In genomic region chr9:128162215-128163026, GRCh38 we compare ENCODE assay signal across 13 cellular contexts. TPM values are rescaled to one million over a fixed set of nuclear protein-coding genes. Genes with fewer than 3 reads are reported as not detected.
DNase-seq lines count a peak whose midpoint lies in the region; ATAC-seq lines count a peak whose summit lies in the region.
"Had no signal": no experiment of that assay in that cellular context is flagged by ENCODE, and none has a peak within 500 bp of the region (broad histone marks: within the 10 kb centered on the region; RNA-seq: fewer than 3 reads in every experiment).

No MANE protein-coding gene starts in this region.

- no peak for ATAC-seq in stimulated activated memory B cell treated with anti-CD40 and anti-IgM and Interleukin-4, amounts not matched to agents 10 μg/mL and 1 μg/mL and 100 μg/mL, for 72 hours
- ATAC-seq: activated CD8-positive, alpha-beta memory T cell treated with anti-CD3 and anti-CD28 coated beads, Interleukin-2, amount 10 ng/mL, durations not matched to agents 7 days and 5 days; left colon had no signal

- H3K4me3 Mint-ChIP-seq in activated CD4-positive, alpha-beta memory T cell treated with anti-CD3 and anti-CD28 coated beads for 36 hours = no peak overlapping the region
- no peak overlapping the region for H3K4me3 Mint-ChIP-seq in activated CD4-positive, alpha-beta memory T cell treated with anti-CD3 and anti-CD28 coated beads, Interleukin-2, amount 10 ng/mL, durations not matched to agents 7 days and 5 days
- peak overlapping the region; percentile 32 for H3K4me3 Mint-ChIP-seq in activated T-helper 2 cell treated with anti-CD3 and anti-CD28 coated beads, Interferon-gamma antibody, Interleukin-2, Interleukin-4, amounts not matched to agents 10 μg/mL and 5 μg/mL and 100 μg/mL, durations not matched to agents 14 hours and 24 hours and 36 hours (ENCODE audit: low read depth)
- H3K4me3 Mint-ChIP-seq in stimulated activated memory B cell treated with anti-CD40 and anti-IgM and Interleukin-4, amounts not matched to agents 10 μg/mL and 1 μg/mL and 100 μg/mL, for 72 hours = no peak overlapping the region
- H3K4me3 Mint-ChIP-seq: activated CD8-positive, alpha-beta memory T cell treated with anti-CD3 and anti-CD28 coated beads, Interleukin-2, amount 10 ng/mL, durations not matched to agents 7 days and 5 days had no signal

- CTCF ChIA-PET in activated CD4-positive, alpha-beta memory T cell treated with anti-CD3 and anti-CD28 coated beads for 36 hours (lab: Charles Lee) = interaction anchor here (0.8 to 1.5 kb wide), 2 partner anchors 12 to 28 kb away, joined by 3 read pairs; no protein-coding TSS in a partner anchor
- CTCF ChIA-PET in activated CD4-positive, alpha-beta memory T cell treated with anti-CD3 and anti-CD28 coated beads, Interleukin-2, amount 10 ng/mL, durations not matched to agents 7 days and 5 days (lab: Charles Lee) = no interaction called here

- no peaks in the 10 kb centered on the region for H3K9me3 Mint-ChIP-seq in activated CD4-positive, alpha-beta memory T cell treated with anti-CD3 and anti-CD28 coated beads for 36 hours
- no peaks in the 10 kb centered on the region for H3K9me3 Mint-ChIP-seq in activated CD4-positive, alpha-beta memory T cell treated with anti-CD3 and anti-CD28 coated beads, Interleukin-2, amount 10 ng/mL, durations not matched to agents 7 days and 5 days
- no peaks in the 10 kb centered on the region for H3K9me3 Mint-ChIP-seq in activated T-helper 2 cell treated with anti-CD3 and anti-CD28 coated beads, Interferon-gamma antibody, Interleukin-2, Interleukin-4, amounts not matched to agents 10 μg/mL and 5 μg/mL and 100 μg/mL, durations not matched to agents 14 hours and 24 hours and 36 hours
- no peaks in the 10 kb centered on the region for H3K9me3 Mint-ChIP-seq in stimulated activated memory B cell treated with anti-CD40 and anti-IgM and Interleukin-4, amounts not matched to agents 10 μg/mL and 1 μg/mL and 100 μg/mL, for 72 hours

- intact Hi-C loops in activated CD4-positive, alpha-beta memory T cell treated with anti-CD3 and anti-CD28 coated beads for 36 hours (cut with micrococcal nuclease) = no loop called here
- intact Hi-C loops in activated T-helper 2 cell treated with anti-CD3 and anti-CD28 coated beads, Interferon-gamma antibody, Interleukin-2, Interleukin-4, amounts not matched to agents 10 μg/mL and 5 μg/mL and 100 μg/mL, durations not matched to agents 14 hours and 24 hours and 36 hours (cut with micrococcal nuclease) = loop anchor here (10.0 kb wide), 1 partner anchor 392 kb away; the partner anchor contains the start of gene SPTAN1
- intact Hi-C loops in head of caudate nucleus (cut with DNase I) = no loop called here

- DNase-seq in activated CD4-positive, alpha-beta memory T cell treated with anti-CD3 and anti-CD28 coated beads for 36 hours = no peak
- no peak for DNase-seq in activated CD4-positive, alpha-beta memory T cell treated with anti-CD3 and anti-CD28 coated beads, Interleukin-2, amount 10 ng/mL, durations not matched to agents 7 days and 5 days
- no peak for DNase-seq in activated T-helper 2 cell treated with anti-CD3 and anti-CD28 coated beads, Interferon-gamma antibody, Interleukin-2, Interleukin-4, amounts not matched to agents 10 μg/mL and 5 μg/mL and 100 μg/mL, durations not matched to agents 14 hours and 24 hours and 36 hours (ENCODE audit: low spot score)
- DNase-seq in head of caudate nucleus (peak in 24 of 42 donors; percentile 13 to 76 (median 28)), stromal cell of bone marrow (ENCODE audit: low read depth) (peak; percentile 33), cortex of kidney (lab: John Stamatoyannopoulos, UW) (no peak), iPS-NIHi7 (ENCODE audit: extremely low spot score) (no peak)
- DNase-seq: activated CD8-positive, alpha-beta memory T cell treated with anti-CD3 and anti-CD28 coated beads, Interleukin-2, amount 10 ng/mL, durations not matched to agents 7 days and 5 days; effector memory CD4-positive, alpha-beta T cell; left colon; NCI-H1694; SHP77 treated with DMSO at 0.1 percent for 48 hours had no signal

- POLR2A ChIA-PET in activated CD4-positive, alpha-beta memory T cell treated with anti-CD3 and anti-CD28 coated beads for 36 hours (lab: Charles Lee) = interaction anchor here (4.1 kb wide), 1 partner anchor 29 kb away, joined by 19 read pairs; the partner anchor contains the start of gene CIZ1
- POLR2A ChIA-PET in activated CD4-positive, alpha-beta memory T cell treated with anti-CD3 and anti-CD28 coated beads, Interleukin-2, amount 10 ng/mL, durations not matched to agents 7 days and 5 days (lab: Charles Lee) = interaction anchor here (3.7 kb wide), 1 partner anchor 28 kb away, joined by 20 read pairs; the partner anchor contains the start of gene CIZ1

- no peaks in the 10 kb centered on the region for H3K27me3 Mint-ChIP-seq in activated CD4-positive, alpha-beta memory T cell treated with anti-CD3 and anti-CD28 coated beads for 36 hours
- no peaks in the 10 kb centered on the region for H3K27me3 Mint-ChIP-seq in activated CD4-positive, alpha-beta memory T cell treated with anti-CD3 and anti-CD28 coated beads, Interleukin-2, amount 10 ng/mL, durations not matched to agents 7 days and 5 days
- no peaks in the 10 kb centered on the region for H3K27me3 Mint-ChIP-seq in activated T-helper 2 cell treated with anti-CD3 and anti-CD28 coated beads, Interferon-gamma antibody, Interleukin-2, Interleukin-4, amounts not matched to agents 10 μg/mL and 5 μg/mL and 100 μg/mL, durations not matched to agents 14 hours and 24 hours and 36 hours (ENCODE audit: low read depth)
- H3K27me3 Mint-ChIP-seq in stimulated activated memory B cell treated with anti-CD40 and anti-IgM and Interleukin-4, amounts not matched to agents 10 μg/mL and 1 μg/mL and 100 μg/mL, for 72 hours = no peaks in the 10 kb centered on the region
- H3K27me3 Mint-ChIP-seq: activated CD8-positive, alpha-beta memory T cell treated with anti-CD3 and anti-CD28 coated beads, Interleukin-2, amount 10 ng/mL, durations not matched to agents 7 days and 5 days had no signal

- peaks cover 24% of the 10 kb centered on the region for H3K4me1 Mint-ChIP-seq in activated CD4-positive, alpha-beta memory T cell treated with anti-CD3 and anti-CD28 coated beads for 36 hours (ENCODE audit: low read depth)
- H3K4me1 Mint-ChIP-seq in activated CD4-positive, alpha-beta memory T cell treated with anti-CD3 and anti-CD28 coated beads, Interleukin-2, amount 10 ng/mL, durations not matched to agents 7 days and 5 days = peaks cover 23% of the 10 kb centered on the region
- H3K4me1 Mint-ChIP-seq in activated T-helper 2 cell treated with anti-CD3 and anti-CD28 coated beads, Interferon-gamma antibody, Interleukin-2, Interleukin-4, amounts not matched to agents 10 μg/mL and 5 μg/mL and 100 μg/mL, durations not matched to agents 14 hours and 24 hours and 36 hours (ENCODE audit: low read depth) = peaks cover 17% of the 10 kb centered on the region
- peaks cover 28% of the 10 kb centered on the region for H3K4me1 Mint-ChIP-seq in stimulated activated memory B cell treated with anti-CD40 and anti-IgM and Interleukin-4, amounts not matched to agents 10 μg/mL and 1 μg/mL and 100 μg/mL, for 72 hours

- H3K36me3 Mint-ChIP-seq in activated CD4-positive, alpha-beta memory T cell treated with anti-CD3 and anti-CD28 coated beads for 36 hours = peaks cover 20% of the 10 kb centered on the region
- peaks cover 34% of the 10 kb centered on the region for H3K36me3 Mint-ChIP-seq in activated CD4-positive, alpha-beta memory T cell treated with anti-CD3 and anti-CD28 coated beads, Interleukin-2, amount 10 ng/mL, durations not matched to agents 7 days and 5 days (ENCODE audit: low read depth)
- peaks cover 40% of the 10 kb centered on the region for H3K36me3 Mint-ChIP-seq in activated T-helper 2 cell treated with anti-CD3 and anti-CD28 coated beads, Interferon-gamma antibody, Interleukin-2, Interleukin-4, amounts not matched to agents 10 μg/mL and 5 μg/mL and 100 μg/mL, durations not matched to agents 14 hours and 24 hours and 36 hours (ENCODE audit: low read depth)
- H3K36me3 Mint-ChIP-seq in stimulated activated memory B cell treated with anti-CD40 and anti-IgM and Interleukin-4, amounts not matched to agents 10 μg/mL and 1 μg/mL and 100 μg/mL, for 72 hours = peaks cover 31% of the 10 kb centered on the region

- H3K27ac Mint-ChIP-seq in activated CD4-positive, alpha-beta memory T cell treated with anti-CD3 and anti-CD28 coated beads for 36 hours = peak overlapping the region; percentile 64
- H3K27ac Mint-ChIP-seq in activated CD4-positive, alpha-beta memory T cell treated with anti-CD3 and anti-CD28 coated beads, Interleukin-2, amount 10 ng/mL, durations not matched to agents 7 days and 5 days = no peak overlapping the region
- no peak overlapping the region for H3K27ac Mint-ChIP-seq in activated T-helper 2 cell treated with anti-CD3 and anti-CD28 coated beads, Interferon-gamma antibody, Interleukin-2, Interleukin-4, amounts not matched to agents 10 μg/mL and 5 μg/mL and 100 μg/mL, durations not matched to agents 14 hours and 24 hours and 36 hours
- no peak overlapping the region for H3K27ac Mint-ChIP-seq in stimulated activated memory B cell treated with anti-CD40 and anti-IgM and Interleukin-4, amounts not matched to agents 10 μg/mL and 1 μg/mL and 100 μg/mL, for 72 hours
- H3K27ac Mint-ChIP-seq: activated CD8-positive, alpha-beta memory T cell treated with anti-CD3 and anti-CD28 coated beads, Interleukin-2, amount 10 ng/mL, durations not matched to agents 7 days and 5 days had no signal

RNA-seq across cellular contexts. Expression of gene BBLN, which starts 2.4 kb away (rescaled TPM):
- total RNA-seq in activated CD4-positive, alpha-beta memory T cell treated with anti-CD3 and anti-CD28 coated beads for 36 hours = 10 to 100 TPM; 86.9 to 90.1 TPM
- 10 to 100 TPM; 91.3 to 94.1 TPM for total RNA-seq in activated CD4-positive, alpha-beta memory T cell treated with anti-CD3 and anti-CD28 coated beads, Interleukin-2, amount 10 ng/mL, durations not matched to agents 7 days and 5 days
- total RNA-seq in activated T-helper 2 cell treated with anti-CD3 and anti-CD28 coated beads, Interferon-gamma antibody, Interleukin-2, Interleukin-4, amounts not matched to agents 10 μg/mL and 5 μg/mL and 100 μg/mL, durations not matched to agents 14 hours and 24 hours and 36 hours = 93.8 and 103 TPM in 2 replicates

RNA-seq across cellular contexts. Expression of gene LCN2, which starts 13.2 kb away (rescaled TPM):
- total RNA-seq in activated CD4-positive, alpha-beta memory T cell treated with anti-CD3 and anti-CD28 coated beads for 36 hours = not detected
- not detected for total RNA-seq in activated CD4-positive, alpha-beta memory T cell treated with anti-CD3 and anti-CD28 coated beads, Interleukin-2, amount 10 ng/mL, durations not matched to agents 7 days and 5 days
- total RNA-seq in activated T-helper 2 cell treated with anti-CD3 and anti-CD28 coated beads, Interferon-gamma antibody, Interleukin-2, Interleukin-4, amounts not matched to agents 10 μg/mL and 5 μg/mL and 100 μg/mL, durations not matched to agents 14 hours and 24 hours and 36 hours = not detected in 2 replicates
- total RNA-seq: activated CD8-positive, alpha-beta memory T cell treated with anti-CD3 and anti-CD28 coated beads, Interleukin-2, amount 10 ng/mL, durations not matched to agents 7 days and 5 days had no signal

RNA-seq across cellular contexts. Expression of gene CIZ1, which starts 29.0 kb away (rescaled TPM):
- 100 to 1,000 TPM in 1 of 2 experiments, 10 to 100 TPM in 1; 95.4 to 105 TPM for total RNA-seq in activated CD4-positive, alpha-beta memory T cell treated with anti-CD3 and anti-CD28 coated beads for 36 hours
- 100 to 1,000 TPM; 112 to 116 TPM for total RNA-seq in activated CD4-positive, alpha-beta memory T cell treated with anti-CD3 and anti-CD28 coated beads, Interleukin-2, amount 10 ng/mL, durations not matched to agents 7 days and 5 days
- 150 TPM in 2 replicates for total RNA-seq in activated T-helper 2 cell treated with anti-CD3 and anti-CD28 coated beads, Interferon-gamma antibody, Interleukin-2, Interleukin-4, amounts not matched to agents 10 μg/mL and 5 μg/mL and 100 μg/mL, durations not matched to agents 14 hours and 24 hours and 36 hours

RNA-seq across cellular contexts. Expression of gene PTGES2, which starts 34.9 kb away (rescaled TPM):
- total RNA-seq in activated CD4-positive, alpha-beta memory T cell treated with anti-CD3 and anti-CD28 coated beads for 36 hours = 10 to 100 TPM; 43.4 to 43.6 TPM
- 10 to 100 TPM; 35.6 to 38.1 TPM for total RNA-seq in activated CD4-positive, alpha-beta memory T cell treated with anti-CD3 and anti-CD28 coated beads, Interleukin-2, amount 10 ng/mL, durations not matched to agents 7 days and 5 days
- 67.8 and 77.6 TPM in 2 replicates for total RNA-seq in activated T-helper 2 cell treated with anti-CD3 and anti-CD28 coated beads, Interferon-gamma antibody, Interleukin-2, Interleukin-4, amounts not matched to agents 10 μg/mL and 5 μg/mL and 100 μg/mL, durations not matched to agents 14 hours and 24 hours and 36 hours

RNA-seq across cellular contexts. Expression of gene DNM1, which starts 40.8 kb away (rescaled TPM):
- total RNA-seq in activated CD4-positive, alpha-beta memory T cell treated with anti-CD3 and anti-CD28 coated beads for 36 hours = 1 to 10 TPM in 1 of 2 experiments, under 1 TPM in 1; 0.63 to 1.1 TPM
- under 1 TPM; 0.30 to 0.40 TPM for total RNA-seq in activated CD4-positive, alpha-beta memory T cell treated with anti-CD3 and anti-CD28 coated beads, Interleukin-2, amount 10 ng/mL, durations not matched to agents 7 days and 5 days
- total RNA-seq in activated T-helper 2 cell treated with anti-CD3 and anti-CD28 coated beads, Interferon-gamma antibody, Interleukin-2, Interleukin-4, amounts not matched to agents 10 μg/mL and 5 μg/mL and 100 μg/mL, durations not matched to agents 14 hours and 24 hours and 36 hours = 0.90 and 2.4 TPM in 2 replicates

Comparison
In these comparisons a context has a peak if more than half of its experiments do, and no peak if none do; other contexts are left out.
1. DNase-seq: peak in head of caudate nucleus (24 of 42) and stromal cell of bone marrow (single experiment); none in activated CD4-positive, alpha-beta memory T cell treated with anti-CD3 and anti-CD28 coated beads for 36 hours (single experiment), activated CD4-positive, alpha-beta memory T cell treated with anti-CD3 and anti-CD28 coated beads, Interleukin-2, amount 10 ng/mL, durations not matched to agents 7 days and 5 days (single experiment), activated T-helper 2 cell treated with anti-CD3 and anti-CD28 coated beads, Interferon-gamma antibody, Interleukin-2, Interleukin-4, amounts not matched to agents 10 μg/mL and 5 μg/mL and 100 μg/mL, durations not matched to agents 14 hours and 24 hours and 36 hours (single experiment), cortex of kidney (single experiment) and iPS-NIHi7 (single experiment).